Comparison of ENCODE assay signal across 1 cellular context in the genomic region with DNA sequence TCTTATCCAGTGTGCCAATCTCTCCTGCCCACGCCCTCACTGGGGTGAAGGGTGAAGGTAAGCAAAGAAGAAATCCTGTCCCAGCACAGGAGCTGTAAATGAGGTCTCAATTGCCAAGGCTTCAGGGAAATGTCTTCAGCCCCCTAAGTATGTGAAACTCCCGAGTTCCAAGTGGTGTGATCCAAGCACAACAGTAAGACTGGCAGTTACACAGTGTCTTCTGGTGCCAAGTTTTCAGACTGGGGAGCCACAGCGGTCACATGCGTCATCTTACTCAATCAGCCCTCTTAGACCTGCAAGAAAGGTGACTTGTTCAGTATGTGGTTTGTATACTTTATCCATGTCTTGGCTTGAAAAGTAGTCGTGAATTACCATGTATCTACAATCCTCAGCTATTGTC.
TF ChIP-seq lines count a peak whose summit lies in the region.

No MANE protein-coding gene starts in this region.

TF ChIP-seq in H1, 55 proteins besides CTCF, POLR2A, EP300 and RAD21 (continued from another document):
- TF ChIP-seq, protein P1, sequence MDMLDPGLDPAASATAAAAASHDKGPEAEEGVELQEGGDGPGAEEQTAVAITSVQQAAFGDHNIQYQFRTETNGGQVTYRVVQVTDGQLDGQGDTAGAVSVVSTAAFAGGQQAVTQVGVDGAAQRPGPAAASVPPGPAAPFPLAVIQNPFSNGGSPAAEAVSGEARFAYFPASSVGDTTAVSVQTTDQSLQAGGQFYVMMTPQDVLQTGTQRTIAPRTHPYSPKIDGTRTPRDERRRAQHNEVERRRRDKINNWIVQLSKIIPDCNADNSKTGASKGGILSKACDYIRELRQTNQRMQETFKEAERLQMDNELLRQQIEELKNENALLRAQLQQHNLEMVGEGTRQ (IDR thresholded peaks at IDR 0.05; ENCODE audit: low read length), result no peak
- TF ChIP-seq YY1 (IDR thresholded peaks at IDR 0.05; ENCODE audit: low read depth, low read length) (no peak), FOSL1 (IDR thresholded peaks at IDR 0.05; ENCODE audit: insufficient read depth, low read depth, low read length) (no peak), NRF1 (IDR thresholded peaks at IDR 0.05; ENCODE audit: low read depth, low read length) (no peak), CREB1 (IDR thresholded peaks at IDR 0.05) (no peak)
- TF ChIP-seq, protein P2, sequence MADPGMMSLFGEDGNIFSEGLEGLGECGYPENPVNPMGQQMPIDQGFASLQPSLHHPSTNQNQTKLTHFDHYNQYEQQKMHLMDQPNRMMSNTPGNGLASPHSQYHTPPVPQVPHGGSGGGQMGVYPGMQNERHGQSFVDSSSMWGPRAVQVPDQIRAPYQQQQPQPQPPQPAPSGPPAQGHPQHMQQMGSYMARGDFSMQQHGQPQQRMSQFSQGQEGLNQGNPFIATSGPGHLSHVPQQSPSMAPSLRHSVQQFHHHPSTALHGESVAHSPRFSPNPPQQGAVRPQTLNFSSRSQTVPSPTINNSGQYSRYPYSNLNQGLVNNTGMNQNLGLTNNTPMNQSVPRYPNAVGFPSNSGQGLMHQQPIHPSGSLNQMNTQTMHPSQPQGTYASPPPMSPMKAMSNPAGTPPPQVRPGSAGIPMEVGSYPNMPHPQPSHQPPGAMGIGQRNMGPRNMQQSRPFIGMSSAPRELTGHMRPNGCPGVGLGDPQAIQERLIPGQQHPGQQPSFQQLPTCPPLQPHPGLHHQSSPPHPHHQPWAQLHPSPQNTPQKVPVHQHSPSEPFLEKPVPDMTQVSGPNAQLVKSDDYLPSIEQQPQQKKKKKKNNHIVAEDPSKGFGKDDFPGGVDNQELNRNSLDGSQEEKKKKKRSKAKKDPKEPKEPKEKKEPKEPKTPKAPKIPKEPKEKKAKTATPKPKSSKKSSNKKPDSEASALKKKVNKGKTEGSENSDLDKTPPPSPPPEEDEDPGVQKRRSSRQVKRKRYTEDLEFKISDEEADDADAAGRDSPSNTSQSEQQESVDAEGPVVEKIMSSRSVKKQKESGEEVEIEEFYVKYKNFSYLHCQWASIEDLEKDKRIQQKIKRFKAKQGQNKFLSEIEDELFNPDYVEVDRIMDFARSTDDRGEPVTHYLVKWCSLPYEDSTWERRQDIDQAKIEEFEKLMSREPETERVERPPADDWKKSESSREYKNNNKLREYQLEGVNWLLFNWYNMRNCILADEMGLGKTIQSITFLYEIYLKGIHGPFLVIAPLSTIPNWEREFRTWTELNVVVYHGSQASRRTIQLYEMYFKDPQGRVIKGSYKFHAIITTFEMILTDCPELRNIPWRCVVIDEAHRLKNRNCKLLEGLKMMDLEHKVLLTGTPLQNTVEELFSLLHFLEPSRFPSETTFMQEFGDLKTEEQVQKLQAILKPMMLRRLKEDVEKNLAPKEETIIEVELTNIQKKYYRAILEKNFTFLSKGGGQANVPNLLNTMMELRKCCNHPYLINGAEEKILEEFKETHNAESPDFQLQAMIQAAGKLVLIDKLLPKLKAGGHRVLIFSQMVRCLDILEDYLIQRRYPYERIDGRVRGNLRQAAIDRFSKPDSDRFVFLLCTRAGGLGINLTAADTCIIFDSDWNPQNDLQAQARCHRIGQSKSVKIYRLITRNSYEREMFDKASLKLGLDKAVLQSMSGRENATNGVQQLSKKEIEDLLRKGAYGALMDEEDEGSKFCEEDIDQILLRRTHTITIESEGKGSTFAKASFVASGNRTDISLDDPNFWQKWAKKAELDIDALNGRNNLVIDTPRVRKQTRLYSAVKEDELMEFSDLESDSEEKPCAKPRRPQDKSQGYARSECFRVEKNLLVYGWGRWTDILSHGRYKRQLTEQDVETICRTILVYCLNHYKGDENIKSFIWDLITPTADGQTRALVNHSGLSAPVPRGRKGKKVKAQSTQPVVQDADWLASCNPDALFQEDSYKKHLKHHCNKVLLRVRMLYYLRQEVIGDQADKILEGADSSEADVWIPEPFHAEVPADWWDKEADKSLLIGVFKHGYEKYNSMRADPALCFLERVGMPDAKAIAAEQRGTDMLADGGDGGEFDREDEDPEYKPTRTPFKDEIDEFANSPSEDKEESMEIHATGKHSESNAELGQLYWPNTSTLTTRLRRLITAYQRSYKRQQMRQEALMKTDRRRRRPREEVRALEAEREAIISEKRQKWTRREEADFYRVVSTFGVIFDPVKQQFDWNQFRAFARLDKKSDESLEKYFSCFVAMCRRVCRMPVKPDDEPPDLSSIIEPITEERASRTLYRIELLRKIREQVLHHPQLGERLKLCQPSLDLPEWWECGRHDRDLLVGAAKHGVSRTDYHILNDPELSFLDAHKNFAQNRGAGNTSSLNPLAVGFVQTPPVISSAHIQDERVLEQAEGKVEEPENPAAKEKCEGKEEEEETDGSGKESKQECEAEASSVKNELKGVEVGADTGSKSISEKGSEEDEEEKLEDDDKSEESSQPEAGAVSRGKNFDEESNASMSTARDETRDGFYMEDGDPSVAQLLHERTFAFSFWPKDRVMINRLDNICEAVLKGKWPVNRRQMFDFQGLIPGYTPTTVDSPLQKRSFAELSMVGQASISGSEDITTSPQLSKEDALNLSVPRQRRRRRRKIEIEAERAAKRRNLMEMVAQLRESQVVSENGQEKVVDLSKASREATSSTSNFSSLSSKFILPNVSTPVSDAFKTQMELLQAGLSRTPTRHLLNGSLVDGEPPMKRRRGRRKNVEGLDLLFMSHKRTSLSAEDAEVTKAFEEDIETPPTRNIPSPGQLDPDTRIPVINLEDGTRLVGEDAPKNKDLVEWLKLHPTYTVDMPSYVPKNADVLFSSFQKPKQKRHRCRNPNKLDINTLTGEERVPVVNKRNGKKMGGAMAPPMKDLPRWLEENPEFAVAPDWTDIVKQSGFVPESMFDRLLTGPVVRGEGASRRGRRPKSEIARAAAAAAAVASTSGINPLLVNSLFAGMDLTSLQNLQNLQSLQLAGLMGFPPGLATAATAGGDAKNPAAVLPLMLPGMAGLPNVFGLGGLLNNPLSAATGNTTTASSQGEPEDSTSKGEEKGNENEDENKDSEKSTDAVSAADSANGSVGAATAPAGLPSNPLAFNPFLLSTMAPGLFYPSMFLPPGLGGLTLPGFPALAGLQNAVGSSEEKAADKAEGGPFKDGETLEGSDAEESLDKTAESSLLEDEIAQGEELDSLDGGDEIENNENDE (IDR thresholded peaks at IDR 0.05; ENCODE audit: insufficient replicate concordance, low read length), result no peak
